Comparison of ENCODE assay signal across 8 cellular contexts in the genomic region with DNA sequence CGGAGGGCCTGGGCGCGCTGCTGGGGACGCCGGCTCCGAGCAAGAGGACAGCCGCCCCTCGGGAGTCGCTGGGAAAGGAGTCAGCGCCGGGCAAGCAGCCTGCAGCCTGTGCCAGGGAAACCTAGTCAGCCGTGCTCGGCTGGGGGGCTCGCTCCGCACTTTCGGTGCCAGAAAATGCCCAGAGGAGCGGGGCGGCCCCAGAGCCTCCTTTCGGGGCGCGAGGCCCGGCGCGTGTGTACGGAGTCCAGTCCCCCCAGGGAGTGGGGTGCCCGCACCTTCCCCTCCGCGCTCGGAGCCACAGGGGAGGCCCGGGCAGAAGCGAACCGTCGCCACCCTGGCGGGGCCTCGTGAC.
DNase-seq lines count a peak whose midpoint lies in the region; ATAC-seq and TF ChIP-seq lines count a peak whose summit lies in the region.

No MANE protein-coding gene starts in this region.

- POLR2A ChIA-PET in MCF 10A (lab: Yijun Ruan, JAX): no interaction called here

- peak; percentile 58 for ATAC-seq in left lung

- peak overlapping the region; percentile 99 for H3K4me3 Mint-ChIP-seq in activated CD4-positive, alpha-beta T cell treated with anti-CD3 and anti-CD28 coated beads, Interleukin-2, amount 10 ng/mL, durations not matched to agents 24 days and 14 days
- H3K4me3 Mint-ChIP-seq in MCF 10A (ENCODE audit: unreplicated experiment): peak overlapping the region; percentile 73

- peaks cover 15% of the 10 kb centered on the region for H3K4me1 Mint-ChIP-seq in activated CD4-positive, alpha-beta T cell treated with anti-CD3 and anti-CD28 coated beads, Interleukin-2, amount 10 ng/mL, durations not matched to agents 24 days and 14 days
- H3K4me1 Mint-ChIP-seq in MCF 10A (ENCODE audit: insufficient read depth, unreplicated experiment): peaks cover 6% of the 10 kb centered on the region

- H3K4me3 ChIP-seq in HUES6 (ENCODE audit: low read depth, low read length) (peak overlapping the region; percentile 53; the same call in 1 of the 2 replicates), left lung (peak overlapping the region; percentile 59 to 65), subcutaneous abdominal adipose tissue (ENCODE audit: low read depth in 1 of 5, low read length in 5 of 5) (peak overlapping the region in 4 of 5 donors; percentile 78 to 88 (median 82))

- H3K27me3 ChIP-seq in HUES6 (ENCODE audit: control insufficient read depth, insufficient read depth, low read length) (peaks cover 18% of the 10 kb centered on the region; the same call in 1 of the 2 replicates), left lung (peaks cover 0 to 31% of the 10 kb centered on the region in 2 donors), subcutaneous abdominal adipose tissue (ENCODE audit: control insufficient read depth in 5 of 5, insufficient read depth in 4 of 5, low read length in 5 of 5) (no peaks in the 10 kb centered on the region)

- H3K9ac ChIP-seq in HUES6 (ENCODE audit: low read length) (no peak overlapping the region), subcutaneous abdominal adipose tissue (ENCODE audit: low read length in 5 of 5) (peak overlapping the region in 4 of 5 donors; percentile 74 to 86 (median 82))

- no peaks in the 10 kb centered on the region for H3K9me3 Mint-ChIP-seq in activated CD4-positive, alpha-beta T cell treated with anti-CD3 and anti-CD28 coated beads, Interleukin-2, amount 10 ng/mL, durations not matched to agents 24 days and 14 days
- H3K9me3 Mint-ChIP-seq in MCF 10A (ENCODE audit: unreplicated experiment): no peaks in the 10 kb centered on the region

- no TSS peak for BruUV-seq in MCF 10A (replicated peaks; lab: Mats Ljungman, UMichigan)

- H3K27ac ChIP-seq in HUES6 (ENCODE audit: low read depth, low read length) (no peak overlapping the region), left lung (peak overlapping the region; percentile 42 to 80), subcutaneous abdominal adipose tissue (ENCODE audit: low read depth, low read length) (peak overlapping the region; percentile 82)

- DNase-seq in activated CD4-positive, alpha-beta T cell treated with anti-CD3 and anti-CD28 coated beads, Interleukin-2, amount 10 ng/mL, durations not matched to agents 24 days and 14 days: no peak
- DNase-seq in activated CD4-positive, alpha-beta T cell treated with anti-CD3 and anti-CD28 coated beads, Interleukin-2, amount 50 U/mL, for 1 hour: no peak
- DNase-seq in MCF 10A (ENCODE audit: unreplicated experiment) (no peak), left lung (peak; percentile 41 to 86), SHP77 treated with DMSO at 0.1 percent for 48 hours (lab: John Stamatoyannopoulos, UW) (no peak), DMS153 treated with DMSO at 0.1 percent for 48 hours (lab: John Stamatoyannopoulos, UW; ENCODE audit: unreplicated experiment) (no peak)

- intact Hi-C loops in activated CD4-positive, alpha-beta T cell treated with anti-CD3 and anti-CD28 coated beads, Interleukin-2, amount 10 ng/mL, durations not matched to agents 24 days and 14 days (cut with micrococcal nuclease): loop anchor here (5.0 kb wide), 1 partner anchor 189 kb away; a partner anchor contains a TSS
- intact Hi-C loops in MCF 10A (cut with micrococcal nuclease): no loop called here
- intact Hi-C loops in left lung (cut with DNase I): no loop called here

- H3K36me3 ChIP-seq in HUES6 (ENCODE audit: control insufficient read depth, insufficient read depth, low read length): no peaks in the 10 kb centered on the region
- H3K36me3 ChIP-seq in left lung: no peaks in the 10 kb centered on the region
- no peaks in the 10 kb centered on the region for H3K36me3 ChIP-seq in subcutaneous abdominal adipose tissue (ENCODE audit: control insufficient read depth in 5 of 5, insufficient read depth in 5 of 5, low read length in 5 of 5)

- CTCF ChIA-PET in MCF 10A (lab: Yijun Ruan, JAX): no interaction called here

- H3K4me1 ChIP-seq in HUES6 (ENCODE audit: control insufficient read depth, insufficient read depth, low read length): no peaks in the 10 kb centered on the region
- peaks cover 0 to 25% of the 10 kb centered on the region in 2 donors for H3K4me1 ChIP-seq in left lung
- H3K4me1 ChIP-seq in subcutaneous abdominal adipose tissue (ENCODE audit: control insufficient read depth in 5 of 5, insufficient read depth in 5 of 5, low read length in 5 of 5): peaks cover 3 to 30% (median 22%) of the 10 kb centered on the region in 5 donors

- no peak for TF ChIP-seq CTCF in MCF 10A (IDR thresholded peaks at IDR 0.05; ENCODE audit: unreplicated experiment)
- no peak for TF ChIP-seq CTCF in left lung (IDR thresholded peaks at IDR 0.05)

- H3K9me3 ChIP-seq in HUES6 (ENCODE audit: control insufficient read depth, insufficient read depth, low read depth, low read length) (peaks cover 12% of the 10 kb centered on the region), left lung (peaks cover 0 to 1% of the 10 kb centered on the region in 2 donors), subcutaneous abdominal adipose tissue (ENCODE audit: control insufficient read depth in 5 of 5, low read length in 5 of 5) (no peaks in the 10 kb centered on the region)

- no peak overlapping the region for H3K27ac Mint-ChIP-seq in activated CD4-positive, alpha-beta T cell treated with anti-CD3 and anti-CD28 coated beads, Interleukin-2, amount 10 ng/mL, durations not matched to agents 24 days and 14 days
- H3K27ac Mint-ChIP-seq in MCF 10A (ENCODE audit: low read depth, unreplicated experiment): no peak overlapping the region

- peaks cover 3% of the 10 kb centered on the region for H3K36me3 Mint-ChIP-seq in activated CD4-positive, alpha-beta T cell treated with anti-CD3 and anti-CD28 coated beads, Interleukin-2, amount 10 ng/mL, durations not matched to agents 24 days and 14 days (ENCODE audit: low read depth)
- H3K36me3 Mint-ChIP-seq in MCF 10A (ENCODE audit: insufficient read depth, unreplicated experiment): peaks cover 5% of the 10 kb centered on the region

- H3K27me3 Mint-ChIP-seq in activated CD4-positive, alpha-beta T cell treated with anti-CD3 and anti-CD28 coated beads, Interleukin-2, amount 10 ng/mL, durations not matched to agents 24 days and 14 days: peaks cover 14% of the 10 kb centered on the region
- H3K27me3 Mint-ChIP-seq in MCF 10A (ENCODE audit: insufficient read depth, unreplicated experiment): no peaks in the 10 kb centered on the region

Comparison
In these comparisons a context has a peak if more than half of its experiments do, and no peak if none do; other contexts are left out.
1. DNase-seq: peak in left lung (2 of 2); none in activated CD4-positive, alpha-beta T cell treated with anti-CD3 and anti-CD28 coated beads, Interleukin-2, amount 10 ng/mL, durations not matched to agents 24 days and 14 days (single experiment), activated CD4-positive, alpha-beta T cell treated with anti-CD3 and anti-CD28 coated beads, Interleukin-2, amount 50 U/mL, for 1 hour (single experiment), MCF 10A (single experiment), SHP77 treated with DMSO at 0.1 percent for 48 hours (single experiment) and DMS153 treated with DMSO at 0.1 percent for 48 hours (single experiment).
2. Peak in every context shown above with its lines, with median percentiles within 50 percentile points of each other: H3K4me3 ChIP-seq.